Comparison of ENCODE assay signal across 1 cellular context in the genomic region with DNA sequence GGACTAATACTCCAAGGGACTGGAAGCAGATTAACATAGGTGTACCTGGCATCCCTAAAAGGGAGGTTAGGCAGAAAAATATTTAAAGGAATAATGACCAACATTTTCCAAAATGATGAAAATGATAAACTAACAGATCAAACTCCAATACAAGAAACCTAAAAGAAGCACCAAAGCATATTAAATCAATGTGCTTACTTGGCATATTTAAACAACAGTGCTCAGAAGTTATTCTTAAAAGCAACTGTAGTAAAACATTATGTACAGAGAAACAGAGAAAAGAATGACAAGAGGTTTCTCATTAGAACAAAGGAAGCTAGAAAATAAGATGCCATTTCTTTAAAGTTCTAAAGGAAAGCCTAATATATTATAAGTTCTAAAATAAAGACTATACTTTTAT.
TF ChIP-seq lines count a peak whose summit lies in the region.

No MANE protein-coding gene starts in this region.

TF ChIP-seq in IMR-90, 13 proteins besides CTCF, POLR2A, EP300 and RAD21:
- TF ChIP-seq MAFK (IDR thresholded peaks at IDR 0.05; ENCODE audit: low read depth, low read length): peak; percentile 73
- TF ChIP-seq CEBPB (IDR thresholded peaks at IDR 0.05; ENCODE audit: low read depth, low read length): no peak
